Comparison of ENCODE assay signal across 11 cellular contexts in genomic region chr2:236571161-236571560, GRCh38. TPM values are rescaled to one million over a fixed set of nuclear protein-coding genes. Genes with fewer than 3 reads are reported as not detected.
A peak's percentile ranks its signal among the peaks of the same experiment; 100 is the strongest.
DNase-seq lines count a peak whose midpoint lies in the region; ATAC-seq and TF ChIP-seq lines count a peak whose summit lies in the region.
"Had no signal": no experiment of that assay in that cellular context is flagged by ENCODE, and none has a peak within 500 bp of the region (broad histone marks: within the 10 kb centered on the region; RNA-seq: fewer than 3 reads in every experiment).

No MANE protein-coding gene starts in this region.

- H3K4me3 ChIP-seq in Caco-2 (ENCODE audit: low read depth, low read length) (peak overlapping the region; percentile 14), SJCRH30 (peak overlapping the region; percentile 66), trophoblast cell (ENCODE audit: low read depth, low read length) (peak overlapping the region; percentile 69)

- H3K27me3 ChIP-seq in Caco-2 (replicated peaks; ENCODE audit: control insufficient read depth, insufficient read depth, low read length) (no peaks in the 10 kb centered on the region), SJCRH30 (no peaks in the 10 kb centered on the region), trophoblast cell (ENCODE audit: insufficient read depth, low read length) (no peaks in the 10 kb centered on the region)

- H3K14ac ChIP-seq in trophoblast cell (ENCODE audit: low read length): peak overlapping the region; percentile 79

- H3K18ac ChIP-seq in trophoblast cell (ENCODE audit: low read length): peak overlapping the region; percentile 68

- H3K4me1 ChIP-seq in Caco-2: peaks cover 20% of the 10 kb centered on the region; the same call in 1 of the 2 replicates
- H3K4me1 ChIP-seq in SJCRH30: peaks cover 27% of the 10 kb centered on the region
- H3K4me1 ChIP-seq in trophoblast cell (ENCODE audit: control insufficient read depth in 1 of 2, insufficient read depth in 2 of 2, low read length in 2 of 2): peaks cover 28 to 38% of the 10 kb centered on the region in 2 experiments

- CTCF ChIA-PET in Caco-2 (lab: Charles Lee): no interaction called here

- H3K27ac ChIP-seq in SJCRH30: peak overlapping the region; percentile 88
- H3K27ac ChIP-seq in trophoblast cell (ENCODE audit: low read depth, low read length): peak overlapping the region; percentile 87
- H3K27ac ChIP-seq: parathyroid adenoma had no signal

- H3K36me3 Mint-ChIP-seq in Caco-2 (ENCODE audit: insufficient read depth, unreplicated experiment) (no peaks in the 10 kb centered on the region), glutamatergic neuron (ENCODE audit: unreplicated experiment) (no peaks in the 10 kb centered on the region)

- peaks cover 56% of the 10 kb centered on the region for H3K79me2 ChIP-seq in trophoblast cell (ENCODE audit: control insufficient read depth, insufficient read depth, low read length, poor library complexity)
- H3K79me2 ChIP-seq: parathyroid adenoma had no signal

- H3K27ac Mint-ChIP-seq in Caco-2 (ENCODE audit: unreplicated experiment) (no peak overlapping the region), glutamatergic neuron (ENCODE audit: unreplicated experiment) (no peak overlapping the region)
- H3K27ac Mint-ChIP-seq: T-helper 1 cell treated with Interleukin-12 subunit alpha and Interleukin-12 subunit beta and Interleukin-4 antibody, amounts not matched to agents 30 μg/mL and 1 μg/mL, for 36 hours had no signal

- peak overlapping the region; percentile 74 for H2BK120ac ChIP-seq in trophoblast cell (ENCODE audit: insufficient read depth, low read length, poor library complexity)

- H3K9me3 ChIP-seq in Caco-2: no peaks in the 10 kb centered on the region
- no peaks in the 10 kb centered on the region for H3K9me3 ChIP-seq in SJCRH30 (replicated peaks)
- no peaks in the 10 kb centered on the region for H3K9me3 ChIP-seq in trophoblast cell (ENCODE audit: insufficient read depth, low read depth, low read length)

- peak overlapping the region; percentile 39 for H4K91ac ChIP-seq in trophoblast cell (ENCODE audit: low read depth, low read length)

- WGBS in trophoblast cell (ENCODE audit: extremely low coverage, insufficient coverage, insufficient read length): no CpG with 5 or more reads among the region's 8 CpGs

- peaks cover 58% of the 10 kb centered on the region for H3K79me1 ChIP-seq in trophoblast cell (ENCODE audit: low read length)

- DNase-seq in Caco-2 (no peak), SJCRH30 (peak; percentile 60 to 66), glutamatergic neuron (no peak), trophoblast cell (no peak), OCI-M2 (lab: John Stamatoyannopoulos, UW; ENCODE audit: unreplicated experiment) (no peak), germinal center (ENCODE audit: low spot score) (no peak)
- DNase-seq: NCI-H774 had no signal

- POLR2A ChIA-PET in Caco-2 (lab: Charles Lee): no interaction called here

- BruUV-seq in Caco-2 (replicated peaks; lab: Mats Ljungman, UMichigan): no TSS peak

- intact Hi-C loops in Caco-2 (cut with micrococcal nuclease; ENCODE audit: unreplicated experiment): no loop called here

- H3K4me3 Mint-ChIP-seq in Caco-2 (ENCODE audit: unreplicated experiment) (peak overlapping the region; percentile 44), glutamatergic neuron (ENCODE audit: unreplicated experiment) (peak overlapping the region; percentile 15)
- H3K4me3 Mint-ChIP-seq: T-helper 1 cell treated with Interleukin-12 subunit alpha and Interleukin-12 subunit beta and Interleukin-4 antibody, amounts not matched to agents 30 μg/mL and 1 μg/mL, for 36 hours had no signal

- no peak overlapping the region for H2AFZ ChIP-seq in trophoblast cell (ENCODE audit: insufficient read depth, low read length, poor library complexity)
- H2AFZ ChIP-seq: parathyroid adenoma had no signal

- peak overlapping the region; percentile 97 for H3K4ac ChIP-seq in trophoblast cell (ENCODE audit: low read depth, low read length)

- TF ChIP-seq CTCF in Caco-2 (IDR thresholded peaks at IDR 0.05; ENCODE audit: insufficient read depth in 1 of 2, low read depth in 1 of 2, low read length in 1 of 2, severe bottlenecking in 1 of 2, unreplicated experiment in 1 of 2) (no peak), glutamatergic neuron (IDR thresholded peaks at IDR 0.05; ENCODE audit: partially characterized antibody, unreplicated experiment) (no peak)

- H4K12ac ChIP-seq in trophoblast cell (ENCODE audit: low read depth, low read length): no peak overlapping the region

- peak overlapping the region; percentile 40 for H4K8ac ChIP-seq in trophoblast cell (ENCODE audit: low read depth, low read length)

- H2BK12ac ChIP-seq in trophoblast cell (ENCODE audit: low read length): no peak overlapping the region

- H2BK5ac ChIP-seq in trophoblast cell (ENCODE audit: low read depth, low read length, poor library complexity): peak overlapping the region; percentile 64

- ATAC-seq in HG02588 (IDR thresholded peaks at IDR 0.05; ENCODE audit: unreplicated experiment) (no peak), GM19328 (IDR thresholded peaks at IDR 0.05; ENCODE audit: unreplicated experiment) (no peak)

- H3K36me3 ChIP-seq in Caco-2 (ENCODE audit: control insufficient read depth, insufficient read depth, low read length) (no peaks in the 10 kb centered on the region), SJCRH30 (peaks cover 14% of the 10 kb centered on the region; the same call in 1 of the 2 replicates), trophoblast cell (ENCODE audit: control insufficient read depth in 1 of 2, insufficient read depth in 2 of 2, low read length in 2 of 2) (peaks cover 20 to 21% of the 10 kb centered on the region in 2 experiments)

- no peak overlapping the region for H3K23ac ChIP-seq in trophoblast cell (ENCODE audit: low read length)

- no peaks in the 10 kb centered on the region for H3K27me3 Mint-ChIP-seq in Caco-2 (ENCODE audit: insufficient read depth, unreplicated experiment)
- peaks cover 6% of the 10 kb centered on the region for H3K27me3 Mint-ChIP-seq in glutamatergic neuron (ENCODE audit: unreplicated experiment)

- H3K9ac ChIP-seq in trophoblast cell (ENCODE audit: low read length): peak overlapping the region; percentile 77
- H3K9ac ChIP-seq: parathyroid adenoma had no signal

- peak overlapping the region; percentile 87 for H3K4me2 ChIP-seq in trophoblast cell (ENCODE audit: low read length)

- H3K9me3 Mint-ChIP-seq in Caco-2 (ENCODE audit: unreplicated experiment) (no peaks in the 10 kb centered on the region), glutamatergic neuron (ENCODE audit: unreplicated experiment) (peaks cover 6% of the 10 kb centered on the region)
- H3K9me3 Mint-ChIP-seq: T-helper 1 cell treated with Interleukin-12 subunit alpha and Interleukin-12 subunit beta and Interleukin-4 antibody, amounts not matched to agents 30 μg/mL and 1 μg/mL, for 36 hours had no signal

- H2AK5ac ChIP-seq in trophoblast cell (ENCODE audit: low read length): no peak overlapping the region

- no peaks in the 10 kb centered on the region for H3K4me1 Mint-ChIP-seq in Caco-2 (ENCODE audit: low read depth, unreplicated experiment)
- H3K4me1 Mint-ChIP-seq in glutamatergic neuron (ENCODE audit: low read depth, unreplicated experiment): peaks cover 43% of the 10 kb centered on the region

RNA-seq across cellular contexts. Expression of gene ACKR3, which starts 1.5 kb away (rescaled TPM):
- total RNA-seq in Caco-2 (2022): 3.2 and 3.9 TPM in 2 replicates
- 85.2 and 87.5 TPM in 2 replicates for total RNA-seq in SJCRH30 (2014; rRNA removed; shearing (Covaris generic))
- 1.2 TPM for total RNA-seq in glutamatergic neuron (ENCODE audit: unreplicated experiment)
- polyA plus RNA-seq in trophoblast cell (2013): 301 and 313 TPM in 2 replicates

Comparison
In these comparisons a context has a peak if more than half of its experiments do, and no peak if none do; other contexts are left out.
1. DNase-seq: peak in SJCRH30 (2 of 2); none in Caco-2 (0 of 2), glutamatergic neuron (single experiment), trophoblast cell (0 of 2), OCI-M2 (single experiment) and germinal center (single experiment).
2. H3K4me3 ChIP-seq: peak in every context shown above with its lines; median percentile 69 in trophoblast cell; 66 in SJCRH30; 14 in Caco-2.
3. RNA of gene ACKR3, which starts 1.5 kb away (total RNA-seq): 85.2 to 87.5 TPM in SJCRH30; 3.2 to 3.9 TPM in Caco-2 and 1.2 TPM in glutamatergic neuron (single experiment); every median in the first group is over 10 times any median in the second.